ENCODE assay signal across 10 cellular contexts in genomic region chr6:92911301-92911700, GRCh38.
"Had no signal": no experiment of that assay in that cellular context is flagged by ENCODE, and none has a peak within 500 bp of the region (broad histone marks: within the 10 kb centered on the region; RNA-seq: fewer than 3 reads in every experiment).

No MANE protein-coding gene starts in this region.

- H3K4me1 ChIP-seq: HAP-1 had no signal

- H3K4me3 ChIP-seq: GM23338, HAP-1, K562 had no signal

- H3K27ac ChIP-seq: HL-60 had no signal

- H3K4me2 ChIP-seq: GM23338 had no signal

- H2AFZ ChIP-seq: GM23338 had no signal

- FAIRE-seq: H1, HepG2, K562 had no signal

- H3K36me3 ChIP-seq: HAP-1 had no signal

- DNase-seq: H7, HFFc6, KG1 had no signal

- H3K9me3 ChIP-seq: HAP-1 had no signal

- ATAC-seq: GM23338, HCT116, HepG2, K562 had no signal
